8 cellular contexts compared by ENCODE assay signal in genomic region chr1:107061886-107062285, GRCh38.
"Had no signal": no experiment of that assay in that cellular context is flagged by ENCODE, and none has a peak within 500 bp of the region (broad histone marks: within the 10 kb centered on the region; RNA-seq: fewer than 3 reads in every experiment).

No MANE protein-coding gene starts in this region.

- H3K4me3 Mint-ChIP-seq: HFFc6 had no signal

- H2AFZ ChIP-seq: GM23248 had no signal

- H3K9me3 ChIP-seq: HAP-1 had no signal

- H3K9ac ChIP-seq: GM23248 had no signal

- H3K27ac Mint-ChIP-seq: HFFc6 had no signal

- ATAC-seq: HCT116, K562 had no signal

- H3K9me3 Mint-ChIP-seq: HFFc6 had no signal

- DNase-seq: GM23248, GOT3, H7, HFFc6, IMR-90 had no signal

- H3K4me3 ChIP-seq: GM23248, HAP-1, K562 had no signal

- H3K27ac ChIP-seq: GM23248 had no signal
